In genomic region chr5:61724102-61724501, GRCh38 we compare ENCODE assay signal across 23 cellular contexts.
"Had no signal": no experiment of that assay in that cellular context is flagged by ENCODE, and none has a peak within 500 bp of the region (broad histone marks: within the 10 kb centered on the region; RNA-seq: fewer than 3 reads in every experiment).

No MANE protein-coding gene starts in this region.

- H3K27ac ChIP-seq: colonic mucosa, coronary artery, dorsolateral prefrontal cortex, epithelial cell of prostate, esophagus squamous epithelium, foreskin keratinocyte, gastrocnemius medialis, gastroesophageal sphincter, heart left ventricle, heart right ventricle had no signal

- H3K9me3 ChIP-seq: colonic mucosa, esophagus squamous epithelium, gastrocnemius medialis had no signal

- H3K4me1 ChIP-seq: colonic mucosa, esophagus squamous epithelium, foreskin keratinocyte, gastrocnemius medialis, gastroesophageal sphincter, heart left ventricle, heart right ventricle had no signal

- H3K27me3 ChIP-seq: colonic mucosa, dorsolateral prefrontal cortex, esophagus squamous epithelium, gastrocnemius medialis, gastroesophageal sphincter had no signal

- H3K36me3 ChIP-seq: colonic mucosa, esophagus squamous epithelium, gastrocnemius medialis, gastroesophageal sphincter, heart left ventricle, heart right ventricle had no signal

- H3K4me3 ChIP-seq: colonic mucosa, coronary artery, dorsolateral prefrontal cortex, esophagus squamous epithelium, gastrocnemius medialis, gastroesophageal sphincter, heart left ventricle, heart right ventricle had no signal

- ATAC-seq: effector memory CD8-positive, alpha-beta T cell; esophagus mucosa; foreskin keratinocyte; gastrocnemius medialis; gastroesophageal sphincter; heart left ventricle; heart right ventricle had no signal

- DNase-seq: colonic mucosa; cortex of kidney; dermis blood vessel endothelial cell; dorsolateral prefrontal cortex; effector CD4-positive, alpha-beta T cell; effector CD8-positive, alpha-beta T cell; effector memory CD4-positive, alpha-beta T cell; effector memory CD8-positive, alpha-beta T cell; endodermal cell; erythroblast; esophagus squamous epithelium; foreskin fibroblast; foreskin keratinocyte; foreskin melanocyte; gastrocnemius medialis; glutamatergic neuron; head of caudate nucleus; heart left ventricle; heart right ventricle had no signal
